9 cellular contexts compared by ENCODE assay signal in the genomic region with DNA sequence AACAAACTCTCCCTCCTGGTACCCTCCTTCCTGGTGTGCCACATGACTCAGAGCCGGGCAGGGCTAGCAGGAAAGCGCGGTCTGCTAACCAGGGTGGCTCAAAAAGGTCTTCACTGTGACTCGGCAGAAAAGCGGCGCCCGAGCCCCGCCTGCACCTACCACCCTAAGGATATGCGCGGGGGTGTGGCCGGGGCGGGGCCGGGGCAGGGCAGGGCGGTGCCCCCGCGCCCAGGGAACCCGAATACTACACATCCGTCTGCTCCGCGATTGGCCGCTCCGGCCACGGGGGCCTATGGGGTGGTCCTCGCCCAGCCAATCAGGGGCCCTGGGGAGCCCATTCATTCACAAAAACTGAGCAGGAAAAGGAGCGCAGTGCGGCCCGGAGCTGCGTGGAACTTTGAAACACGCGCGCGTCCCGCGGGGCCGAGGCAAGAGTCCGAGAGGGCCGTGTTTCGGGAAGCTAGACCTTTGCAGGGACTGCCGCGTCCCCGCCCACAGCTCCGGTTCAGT. TPM values are rescaled to one million over a fixed set of nuclear protein-coding genes. Genes with fewer than 3 reads are reported as not detected.
A peak's percentile ranks its signal among the peaks of the same experiment; 100 is the strongest.
DNase-seq lines count a peak whose midpoint lies in the region; ATAC-seq, FAIRE-seq and TF ChIP-seq lines count a peak whose summit lies in the region.
"Had no signal": no experiment of that assay in that cellular context is flagged by ENCODE, and none has a peak within 500 bp of the region (broad histone marks: within the 10 kb centered on the region; RNA-seq: fewer than 3 reads in every experiment).

No MANE protein-coding gene starts in this region.

- peaks cover 57% of the 10 kb centered on the region for H3K4me1 Mint-ChIP-seq in dendritic cell treated with granulocyte-macrophage colony-stimulating factor and Interleukin-4, amounts not matched to agents 40 ng/mL and 50 ng/mL, for 4 days (ENCODE audit: low read depth)

- H3K36me3 ChIP-seq in BLaER1 treated with 17β-estradiol and CSF1 and Interleukin-3, amounts not matched to agents 10 nM and 100 nM, result peaks cover 0 to 45% (median 39%) of the 10 kb centered on the region in 11 experiments; a peak in 18 of 22 replicates
- peaks cover 6 to 34% of the 10 kb centered on the region in 2 experiments for H3K36me3 ChIP-seq in HepG2 (replicated peaks in 1 of 2; ENCODE audit: control insufficient read depth in 1 of 2, insufficient read depth in 2 of 2, low read length in 2 of 2)

- H3K27me3 ChIP-seq in BLaER1 treated with 17β-estradiol and CSF1 and Interleukin-3, amounts not matched to agents 10 nM and 100 nM, result no peaks in the 10 kb centered on the region
- peaks cover 0 to 17% of the 10 kb centered on the region in 2 experiments; a peak in 3 of 5 replicates for H3K27me3 ChIP-seq in HepG2 (ENCODE audit: control insufficient read depth in 1 of 2, insufficient read depth in 2 of 2, low read length in 2 of 2)

- no peak for TF ChIP-seq EP300 in HepG2 (IDR thresholded peaks at IDR 0.05; ENCODE audit: low read depth in 2 of 2, low read length in 2 of 2)
- TF ChIP-seq EP300 in HepG2 (CRISPR knock-in tag; IDR thresholded peaks at IDR 0.05; ENCODE audit: borderline replicate concordance), result no peak

- peaks cover 0 to 46% (median 36%) of the 10 kb centered on the region in 11 experiments; a peak in 18 of 22 replicates for H4K20me1 ChIP-seq in BLaER1 treated with 17β-estradiol and CSF1 and Interleukin-3, amounts not matched to agents 10 nM and 100 nM
- no peaks in the 10 kb centered on the region for H4K20me1 ChIP-seq in HepG2 (ENCODE audit: insufficient read depth, low read length)

- H3K27ac Mint-ChIP-seq in dendritic cell treated with granulocyte-macrophage colony-stimulating factor and Interleukin-4, amounts not matched to agents 40 ng/mL and 50 ng/mL, for 4 days, result peak overlapping the region; percentile 90

- peak overlapping the region; percentile 77 to 99 (median 92) for H3K9ac ChIP-seq in BLaER1 treated with 17β-estradiol and CSF1 and Interleukin-3, amounts not matched to agents 10 nM and 100 nM
- peak overlapping the region; percentile 82 for H3K9ac ChIP-seq in HepG2 (ENCODE audit: insufficient read depth, low read depth, low read length)

- peak overlapping the region; percentile 91 for H3K4me3 Mint-ChIP-seq in dendritic cell treated with granulocyte-macrophage colony-stimulating factor and Interleukin-4, amounts not matched to agents 40 ng/mL and 50 ng/mL, for 4 days

- peak; percentile 84 to 93 for TF ChIP-seq POLR2A in HepG2 (IDR thresholded peaks at IDR 0.05; ENCODE audit: insufficient read depth in 1 of 2, low read depth in 2 of 2, low read length in 2 of 2)

- POLR2A ChIA-PET in HepG2 (lab: Yijun Ruan, JAX), result no interaction called here

- no peak for TF ChIP-seq RAD21 in HepG2 (CRISPR knock-in tag; IDR thresholded peaks at IDR 0.05)

- H3K27me3 Mint-ChIP-seq in dendritic cell treated with granulocyte-macrophage colony-stimulating factor and Interleukin-4, amounts not matched to agents 40 ng/mL and 50 ng/mL, for 4 days, result no peaks in the 10 kb centered on the region

- no TSS peak for BruUV-seq in HepG2 (replicated peaks; lab: Mats Ljungman, UMichigan)

- peaks cover 48% of the 10 kb centered on the region for H3K36me3 Mint-ChIP-seq in dendritic cell treated with granulocyte-macrophage colony-stimulating factor and Interleukin-4, amounts not matched to agents 40 ng/mL and 50 ng/mL, for 4 days (ENCODE audit: low read depth)

- H3K4me2 ChIP-seq in BLaER1 treated with 17β-estradiol and CSF1 and Interleukin-3, amounts not matched to agents 10 nM and 100 nM, result peak overlapping the region; percentile 88 to 99 (median 98)
- peak overlapping the region; percentile 90 for H3K4me2 ChIP-seq in HepG2 (ENCODE audit: low read depth, low read length)

- no peak for TF ChIP-seq CTCF in HepG2 (CRISPR knock-in tag; IDR thresholded peaks at IDR 0.05)

- peak overlapping the region; percentile 79 to 98 (median 96) for H3K4me3 ChIP-seq in BLaER1 treated with 17β-estradiol and CSF1 and Interleukin-3, amounts not matched to agents 10 nM and 100 nM
- peak overlapping the region; percentile 76 to 88 (median 84) for H3K4me3 ChIP-seq in HepG2 (replicated peaks in 1 of 3; ENCODE audit: insufficient read depth in 1 of 3, low read depth in 2 of 3, low read length in 3 of 3)

- ATAC-seq in HG03442 (IDR thresholded peaks at IDR 0.05; ENCODE audit: unreplicated experiment) (peak; percentile 88), HepG2 (peak; percentile 92)

- peak; percentile 70 for FAIRE-seq in HepG2 (lab: Jason Lieb, UNC)
- FAIRE-seq: colon had no signal

- H3K9me3 Mint-ChIP-seq in dendritic cell treated with granulocyte-macrophage colony-stimulating factor and Interleukin-4, amounts not matched to agents 40 ng/mL and 50 ng/mL, for 4 days, result no peaks in the 10 kb centered on the region

- no peak overlapping the region for H2AFZ ChIP-seq in HepG2 (ENCODE audit: low read length)

- peaks cover 21% of the 10 kb centered on the region for H3K79me2 ChIP-seq in HepG2 (ENCODE audit: insufficient read depth, low read length)

- H3K9me3 ChIP-seq in BLaER1 treated with 17β-estradiol and CSF1 and Interleukin-3, amounts not matched to agents 10 nM and 100 nM (replicated peaks in 1 of 11), result no peaks in the 10 kb centered on the region
- no peaks in the 10 kb centered on the region for H3K9me3 ChIP-seq in HepG2 (ENCODE audit: low read length)

- CTCF ChIA-PET in HepG2 (lab: Yijun Ruan, JAX; ENCODE audit: low intra/inter-chr PET ratio, low total read pairs), result no interaction called here

- DNase-seq in GM19240 (ENCODE audit: insufficient read length, low spot score) (peak; percentile 95), NCI-H524 (lab: John Stamatoyannopoulos, UW) (peak; percentile 87 to 90), HepG2 (ENCODE audit: low spot score) (peak; percentile 91)
- DNase-seq in activated CD4-positive, alpha-beta T cell treated with anti-CD3 and anti-CD28 coated beads for 4 hours, result peak; percentile 87 to 93
- peak; percentile 92 for DNase-seq in stimulated activated CD4-positive, alpha-beta T cell treated with anti-CD3 and anti-CD28 coated beads, Interleukin-2, amount 100 ng/mL, for 4 hours (ENCODE audit: low read depth)

- WGBS in HepG2 (ENCODE audit: low lambda C conversion rate), result no CpG with 5 or more reads among the region's 42 CpGs

- peaks cover 44 to 73% (median 68%) of the 10 kb centered on the region in 10 experiments for H3K4me1 ChIP-seq in BLaER1 treated with 17β-estradiol and CSF1 and Interleukin-3, amounts not matched to agents 10 nM and 100 nM
- H3K4me1 ChIP-seq in HepG2 (ENCODE audit: insufficient read depth, low read length), result peaks cover 25% of the 10 kb centered on the region

- peak overlapping the region; percentile 67 to 99 (median 93); a peak in 21 of 22 replicates for H3K27ac ChIP-seq in BLaER1 treated with 17β-estradiol and CSF1 and Interleukin-3, amounts not matched to agents 10 nM and 100 nM
- peak overlapping the region; percentile 91 for H3K27ac ChIP-seq in HepG2 (ENCODE audit: extremely low read length, insufficient read depth, low read length)

- intact Hi-C loops in dendritic cell treated with granulocyte-macrophage colony-stimulating factor and Interleukin-4, amounts not matched to agents 40 ng/mL and 50 ng/mL, for 4 days (cut with micrococcal nuclease), result loop anchor here (1.0 to 2.0 kb wide), 2 partner anchors 40 to 65 kb away; no protein-coding TSS in a partner anchor
- intact Hi-C loops in HepG2 (cut with micrococcal nuclease; ENCODE audit: unreplicated experiment), result no loop called here

- in situ Hi-C loops in HepG2 (cut with HindIII; ENCODE audit: extremely low pct_ligation_motif_present, low pct_unique_long_range_greater_than_20kb), result no loop called here

TF ChIP-seq in HepG2, 621 proteins besides CTCF, POLR2A, EP300 and RAD21 (continues in another document):
- TF ChIP-seq ISL2 (CRISPR knock-in tag; IDR thresholded peaks at IDR 0.05) (peak; percentile 64; the same call in 1 of the 2 replicates), NFKB2 (CRISPR knock-in tag; IDR thresholded peaks at IDR 0.05; ENCODE audit: borderline replicate concordance) (peak; percentile 60; the same call in 1 of the 2 replicates), ESRRA (CRISPR knock-in tag; IDR thresholded peaks at IDR 0.05; ENCODE audit: low read depth) (no peak), SP1 (IDR thresholded peaks at IDR 0.05) (no peak), SP1 (CRISPR knock-in tag; IDR thresholded peaks at IDR 0.05) (peak; percentile 51), ZNF3 (CRISPR knock-in tag; IDR thresholded peaks at IDR 0.05) (no peak), KLF16 (CRISPR knock-in tag; IDR thresholded peaks at IDR 0.05) (peak in 1 of 2 experiments; percentile 45; a peak in 1 of 4 replicates), BCL6 (CRISPR knock-in tag; IDR thresholded peaks at IDR 0.05) (no peak)

RNA-seq across cellular contexts. Expression of gene LRP8, which starts 1.7 kb away (rescaled TPM):
- 7.7 and 17.4 TPM in 2 replicates for total RNA-seq in HepG2 (2016; rRNA removed; fragmentation: Illumina TruSeq; extraction: Trizol)
- total RNA-seq in HepG2 (2016; cell fraction: cytosol; rRNA removed; fragmentation: Illumina TruSeq; extraction: Trizol; ENCODE audit: low read depth), result 2.2 and 4.4 TPM in 2 replicates
- 8.1 and 18.8 TPM in 2 replicates for total RNA-seq in HepG2 (2016; cell fraction: insoluble cytoplasmic fraction; rRNA removed; fragmentation: Illumina TruSeq; extraction: Trizol)
- total RNA-seq in HepG2 (2016; cell fraction: membrane; rRNA removed; fragmentation: Illumina TruSeq; extraction: Trizol), result 7.6 and 8.8 TPM in 2 replicates
- 30.3 and 33.7 TPM in 2 replicates for total RNA-seq in HepG2 (2016; cell fraction: nucleus; rRNA removed; fragmentation: Illumina TruSeq; extraction: Trizol)
- polyA plus RNA-seq in HepG2 (2011; rRNA removed), result 17.3 and 20.6 TPM in 2 replicates
- 10.8 and 12.1 TPM in 2 replicates for polyA plus RNA-seq in HepG2 (2011; cell fraction: cytosol; rRNA removed)
- polyA plus RNA-seq in HepG2 (2011; cell fraction: nucleus; rRNA removed), result 64.4 and 71.0 TPM in 2 replicates
- 6.2 and 8.4 TPM in 2 replicates for polyA plus RNA-seq in HepG2 (2012)
- 1.1 and 2.0 TPM in 2 replicates for polyA plus RNA-seq in HepG2 (2016; cell fraction: cytosol; fragmentation: Illumina TruSeq; extraction: Trizol; ENCODE audit: low read depth)
- 7.4 and 8.7 TPM in 2 replicates for polyA plus RNA-seq in HepG2 (2016; cell fraction: insoluble cytoplasmic fraction; fragmentation: Illumina TruSeq; extraction: Trizol; ENCODE audit: low read depth)
- 3.9 and 4.9 TPM in 2 replicates for polyA plus RNA-seq in HepG2 (2016; cell fraction: membrane; fragmentation: Illumina TruSeq; extraction: Trizol; ENCODE audit: low read depth)
- 51.0 and 61.4 TPM in 2 replicates for polyA plus RNA-seq in HepG2 (2016; cell fraction: nucleus; fragmentation: Illumina TruSeq; extraction: Trizol; ENCODE audit: insufficient read depth, low read depth)
- 30.5 and 280 TPM in 2 replicates for polyA minus RNA-seq in HepG2 (2011; rRNA and poly(A)+ RNA removed; ENCODE audit: low replicate concordance)
- 8.3 and 9.2 TPM in 2 replicates for polyA minus RNA-seq in HepG2 (2011; cell fraction: cytosol; rRNA and poly(A)+ RNA removed)
- polyA minus RNA-seq in HepG2 (2011; cell fraction: nucleus; rRNA and poly(A)+ RNA removed), result 28.8 and 29.9 TPM in 2 replicates

Comparison
In these comparisons a context has a peak if more than half of its experiments do, and no peak if none do; other contexts are left out.
1. Peak in every context shown above with its lines: DNase-seq, ATAC-seq, H3K4me3 ChIP-seq and H3K27ac ChIP-seq.